29 cellular contexts compared by ENCODE assay signal in genomic region chr15:71592186-71592585, GRCh38.
"Had no signal": no experiment of that assay in that cellular context is flagged by ENCODE, and none has a peak within 500 bp of the region (broad histone marks: within the 10 kb centered on the region; RNA-seq: fewer than 3 reads in every experiment).

No MANE protein-coding gene starts in this region.

- H3K4me1 Mint-ChIP-seq: activated CD4-positive, alpha-beta T cell treated with anti-CD3 and anti-CD28 coated beads, Interleukin-2, amount 10 ng/mL, durations not matched to agents 7 days and 5 days; central memory CD8-positive, alpha-beta T cell; T-cell; T-helper 17 cell had no signal

- H3K4me3 Mint-ChIP-seq: activated CD4-positive, alpha-beta T cell treated with anti-CD3 and anti-CD28 coated beads, Interleukin-2, amount 10 ng/mL, durations not matched to agents 7 days and 5 days; activated CD8-positive, alpha-beta T cell treated with anti-CD3 and anti-CD28 coated beads, Interleukin-2, amount 10 ng/mL, durations not matched to agents 7 days and 5 days; activated T-cell treated with anti-CD3 and anti-CD28 coated beads, Interleukin-2, amount 50 U/mL, for 24 hours; central memory CD8-positive, alpha-beta T cell; T-cell; T-helper 17 cell had no signal

- H3K27me3 Mint-ChIP-seq: activated CD4-positive, alpha-beta T cell treated with anti-CD3 and anti-CD28 coated beads, Interleukin-2, amount 10 ng/mL, durations not matched to agents 7 days and 5 days had no signal

- H3K27me3 ChIP-seq: adrenal gland, body of pancreas, breast epithelium had no signal

- H3K9me3 Mint-ChIP-seq: activated CD4-positive, alpha-beta T cell treated with anti-CD3 and anti-CD28 coated beads, Interleukin-2, amount 10 ng/mL, durations not matched to agents 7 days and 5 days; activated naive CD4-positive, alpha-beta T cell treated with anti-CD3 and anti-CD28 coated beads, Interleukin-2, amount 50 U/mL, for 72 hours; activated T-cell treated with anti-CD3 and anti-CD28 coated beads, Interleukin-2, amount 50 U/mL, for 24 hours; activated T-helper 2 cell treated with anti-CD3 and anti-CD28 coated beads, Interferon-gamma antibody, Interleukin-2, Interleukin-4, amounts not matched to agents 10 μg/mL and 5 μg/mL and 100 μg/mL, durations not matched to agents 14 hours and 24 hours and 36 hours; central memory CD8-positive, alpha-beta T cell had no signal

- H3K27ac ChIP-seq: adrenal gland, body of pancreas, WERI-Rb-1 had no signal

- H3K4me3 ChIP-seq: adrenal gland, body of pancreas, breast epithelium had no signal

- H3K36me3 ChIP-seq: adrenal gland, breast epithelium, WERI-Rb-1 had no signal

- H3K4me1 ChIP-seq: body of pancreas had no signal

- H3K9me3 ChIP-seq: adrenal gland, body of pancreas, breast epithelium had no signal

- DNase-seq: activated CD4-positive, alpha-beta T cell treated with anti-CD3 and anti-CD28 coated beads for 1 hour; activated CD4-positive, alpha-beta T cell treated with anti-CD3 and anti-CD28 coated beads, Interleukin-2, amount 10 ng/mL, durations not matched to agents 7 days and 5 days; activated CD4-positive, alpha-beta T cell treated with anti-CD3 and anti-CD28 coated beads, Interleukin-2, amount 50 U/mL, for 48 hours; activated CD4-positive, CD25-positive, alpha-beta regulatory T cell; activated CD8-positive, alpha-beta T cell treated with anti-CD3 and anti-CD28 coated beads, Interleukin-2, amount 10 ng/mL, durations not matched to agents 7 days and 5 days; activated gamma-delta T cell; activated naive CD4-positive, alpha-beta T cell treated with Interleukin-2 at 50 U/mL for 16 hours; activated T-cell treated with anti-CD3 and anti-CD28 coated beads, Interleukin-2, amount 50 U/mL, for 24 hours; adrenal gland; body of pancreas; KBM-7; NCI-H1048; NCI-H1105 treated with DMSO at 0.1 percent for 48 hours; NCI-H1436; NCI-H1694; NCI-H1930; NCI-H2081 treated with DMSO at 0.1 percent for 48 hours; NCI-H226; NCI-H524 treated with DMSO at 0.1 percent for 48 hours; SIG-M5; T-cell; T-helper 17 cell; WERI-Rb-1 had no signal

- H3K27ac Mint-ChIP-seq: activated CD4-positive, alpha-beta T cell treated with anti-CD3 and anti-CD28 coated beads, Interleukin-2, amount 10 ng/mL, durations not matched to agents 7 days and 5 days; activated CD8-positive, alpha-beta T cell treated with anti-CD3 and anti-CD28 coated beads, Interleukin-2, amount 10 ng/mL, durations not matched to agents 7 days and 5 days; activated naive CD4-positive, alpha-beta T cell treated with anti-CD3 and anti-CD28 coated beads, Interleukin-2, amount 50 U/mL, for 72 hours; activated T-cell treated with anti-CD3 and anti-CD28 coated beads, Interleukin-2, amount 50 U/mL, for 24 hours; activated T-helper 2 cell treated with anti-CD3 and anti-CD28 coated beads, Interferon-gamma antibody, Interleukin-2, Interleukin-4, amounts not matched to agents 10 μg/mL and 5 μg/mL and 100 μg/mL, durations not matched to agents 14 hours and 24 hours and 36 hours; T-cell; T-helper 17 cell had no signal

- H3K36me3 Mint-ChIP-seq: activated naive CD4-positive, alpha-beta T cell treated with anti-CD3 and anti-CD28 coated beads, Interleukin-2, amount 50 U/mL, for 72 hours; T-cell had no signal

- ATAC-seq: activated CD8-positive, alpha-beta T cell treated with anti-CD3 and anti-CD28 coated beads, Interleukin-2, amount 10 ng/mL, durations not matched to agents 7 days and 5 days; activated naive CD4-positive, alpha-beta T cell treated with anti-CD3 and anti-CD28 coated beads, Interleukin-2, amount 50 U/mL, for 72 hours; body of pancreas; Panc1; SK-N-SH treated with all-trans-retinoic acid at 6 μM for 48 hours; T-cell; T-helper 17 cell had no signal
